In the genomic region with DNA sequence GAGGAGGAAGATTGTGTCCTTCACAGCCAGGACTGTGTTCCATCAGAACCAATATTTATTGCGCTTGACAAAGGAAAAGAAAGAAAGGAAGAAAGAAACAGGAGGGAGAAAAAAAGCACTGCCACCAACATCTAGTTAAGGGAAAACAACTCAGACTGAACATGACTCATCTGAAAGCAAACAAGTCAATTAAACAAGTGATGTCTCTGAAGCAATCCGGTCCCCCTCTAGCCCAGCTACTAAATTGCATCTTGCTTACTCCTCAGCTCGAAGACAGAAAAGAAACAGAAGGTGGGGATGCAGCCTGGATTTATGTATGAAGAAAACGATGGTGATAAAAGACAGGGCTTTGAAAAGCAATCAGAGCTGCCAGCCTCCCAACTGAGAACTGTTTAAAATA, we compare ENCODE assay signal across 17 cellular contexts.
DNase-seq lines count a peak whose midpoint lies in the region; TF ChIP-seq lines count a peak whose summit lies in the region.
"Had no signal": no experiment of that assay in that cellular context is flagged by ENCODE, and none has a peak within 500 bp of the region (broad histone marks: within the 10 kb centered on the region; RNA-seq: fewer than 3 reads in every experiment).

No MANE protein-coding gene starts in this region.

- CTCF ChIA-PET in MCF 10A (lab: Yijun Ruan, JAX), result no interaction called here
- CTCF ChIA-PET in mammary epithelial cell (lab: Charles Lee; ENCODE audit: low non-redundant PET), result no interaction called here

- H3K27ac ChIP-seq in mammary epithelial cell (ENCODE audit: insufficient read depth, low read depth, low read length), result no peak overlapping the region
- H3K27ac ChIP-seq in uterus, result peak overlapping the region; percentile 27 to 63
- H3K27ac ChIP-seq: left ventricle myocardium inferior, vagina had no signal

- no peak overlapping the region for H3K4me3 Mint-ChIP-seq in MCF 10A (ENCODE audit: unreplicated experiment)
- H3K4me3 Mint-ChIP-seq: T-cell had no signal

- no peaks in the 10 kb centered on the region for H3K79me2 ChIP-seq in mammary epithelial cell (ENCODE audit: insufficient read depth, low read length)

- H3K36me3 ChIP-seq in mammary epithelial cell (ENCODE audit: insufficient read depth, low read length), result no peaks in the 10 kb centered on the region
- no peaks in the 10 kb centered on the region for H3K36me3 ChIP-seq in uterus
- H3K36me3 ChIP-seq: left ventricle myocardium inferior, vagina had no signal

- H3K27ac Mint-ChIP-seq in MCF 10A (ENCODE audit: low read depth, unreplicated experiment), result no peak overlapping the region
- H3K27ac Mint-ChIP-seq: T-cell had no signal

- in situ Hi-C loops in mammary epithelial cell (cut with MboI; ENCODE audit: low sequenced_read_pairs in 2 of 2), result no loop called here

- no TSS peak for BruUV-seq in MCF 10A (replicated peaks; lab: Mats Ljungman, UMichigan)
- no TSS peak for BruUV-seq in mammary epithelial cell (replicated peaks; lab: Mats Ljungman, UMichigan)

- no peak for TF ChIP-seq POLR2A in uterus (IDR thresholded peaks at IDR 0.05)

- no peak overlapping the region for H3K4me3 ChIP-seq in mammary epithelial cell (replicated peaks in 1 of 3; ENCODE audit: insufficient read depth in 1 of 3, low read depth in 2 of 3, low read length in 3 of 3)
- H3K4me3 ChIP-seq in fibroblast of mammary gland (ENCODE audit: control insufficient read depth, low read depth, low read length), result no peak overlapping the region
- H3K4me3 ChIP-seq in uterus, result no peak overlapping the region
- H3K4me3 ChIP-seq: left ventricle myocardium inferior, vagina had no signal

- H3K4me1 Mint-ChIP-seq in MCF 10A (ENCODE audit: insufficient read depth, unreplicated experiment), result peaks cover 11% of the 10 kb centered on the region
- H3K4me1 Mint-ChIP-seq: T-cell had no signal

- no peaks in the 10 kb centered on the region for H4K20me1 ChIP-seq in mammary epithelial cell (ENCODE audit: insufficient read depth, low read length)

- H3K4me1 ChIP-seq in mammary epithelial cell (ENCODE audit: insufficient read depth, low read length), result no peaks in the 10 kb centered on the region
- H3K4me1 ChIP-seq in uterus, result no peaks in the 10 kb centered on the region
- H3K4me1 ChIP-seq: vagina had no signal

- DNase-seq in MCF 10A (ENCODE audit: unreplicated experiment) (peak; percentile 28), mammary epithelial cell (no peak), NCI-H69 (lab: John Stamatoyannopoulos, UW) (peak; percentile 61), fibroblast of mammary gland (ENCODE audit: low read depth) (peak; percentile 52), uterus (peak in 1 of 2 donors; percentile 59), CD1c-positive myeloid dendritic cell (ENCODE audit: extremely low spot score) (no peak), OCI-M1 (lab: John Stamatoyannopoulos, UW) (no peak)
- no peak for DNase-seq in stimulated activated naive CD4-positive, alpha-beta T cell (lab: John Stamatoyannopoulos, UW)
- DNase-seq: activated gamma-delta T cell; AML-193; left ventricle myocardium inferior; NCI-H526; nucleus accumbens; stimulated activated CD4-positive, alpha-beta T cell treated with anti-CD3 and anti-CD28 coated beads, Interleukin-15, amount 100 ng/mL, for 24 hours; stimulated activated CD8-positive, alpha-beta memory T cell treated with anti-CD3 and anti-CD28 coated beads, Interleukin-4, amount 100 ng/mL, for 48 hours; T-cell had no signal

- H3K9me3 ChIP-seq in mammary epithelial cell (replicated peaks; ENCODE audit: insufficient read depth, low read length) (no peaks in the 10 kb centered on the region), uterus (no peaks in the 10 kb centered on the region)
- H3K9me3 ChIP-seq: left ventricle myocardium inferior, vagina had no signal

- intact Hi-C loops in MCF 10A (cut with micrococcal nuclease), result no loop called here
- intact Hi-C loops in mammary epithelial cell (cut with micrococcal nuclease), result no loop called here
- intact Hi-C loops in uterus (cut with DNase I; ENCODE audit: low total_unique reads), result no loop called here

- H2AFZ ChIP-seq in mammary epithelial cell (ENCODE audit: low read depth, low read length), result no peak overlapping the region

- no peak overlapping the region for H3K4me2 ChIP-seq in mammary epithelial cell (ENCODE audit: insufficient read depth, low read depth, low read length)

- TF ChIP-seq CTCF in MCF 10A (IDR thresholded peaks at IDR 0.05; ENCODE audit: unreplicated experiment), result no peak
- TF ChIP-seq CTCF in mammary epithelial cell (conservative IDR thresholded peaks at IDR 0.05 in 1 of 2, IDR thresholded peaks at IDR 0.05 in 1 of 2; ENCODE audit: extremely low read depth in 1 of 2, insufficient read depth in 1 of 2, low read depth in 1 of 2, low read length in 2 of 2), result no peak
- no peak for TF ChIP-seq CTCF in fibroblast of mammary gland (conservative IDR thresholded peaks at IDR 0.05; ENCODE audit: control insufficient read depth, insufficient read depth, low read depth, low read length)
- no peak for TF ChIP-seq CTCF in uterus (IDR thresholded peaks at IDR 0.05)

- 62% methylated on average over 4 of the region's 4 CpGs for WGBS in mammary epithelial cell (ENCODE audit: low coverage, missing lambda C conversion rate)

- H3K36me3 Mint-ChIP-seq in MCF 10A (ENCODE audit: insufficient read depth, unreplicated experiment), result no peaks in the 10 kb centered on the region

- H3K9me3 Mint-ChIP-seq in MCF 10A (ENCODE audit: unreplicated experiment), result no peaks in the 10 kb centered on the region
- H3K9me3 Mint-ChIP-seq: T-cell had no signal

- dilution Hi-C loops in mammary epithelial cell (cut with HindIII; ENCODE audit: low sequenced_read_pairs), result no loop called here

- H3K27me3 ChIP-seq in mammary epithelial cell (ENCODE audit: insufficient read depth, low read length) (no peaks in the 10 kb centered on the region), uterus (no peaks in the 10 kb centered on the region)
- H3K27me3 ChIP-seq: vagina had no signal

- H3K27me3 Mint-ChIP-seq in MCF 10A (ENCODE audit: insufficient read depth, unreplicated experiment), result peaks cover 40% of the 10 kb centered on the region

- no peak overlapping the region for H3K9ac ChIP-seq in mammary epithelial cell (ENCODE audit: insufficient read depth, low read length)

- POLR2A ChIA-PET in MCF 10A (lab: Yijun Ruan, JAX), result interaction anchor here (0.6 kb wide), 1 partner anchor 35 kb away, joined by 6 read pairs; no protein-coding TSS in a partner anchor

Comparison
In these comparisons a context has a peak if more than half of its experiments do, and no peak if none do; other contexts are left out.
1. DNase-seq: peak in MCF 10A (single experiment), NCI-H69 (single experiment) and fibroblast of mammary gland (single experiment); none in mammary epithelial cell (single experiment), stimulated activated naive CD4-positive, alpha-beta T cell (0 of 6), CD1c-positive myeloid dendritic cell (single experiment) and OCI-M1 (single experiment).